ENCODE assay signal across 7 cellular contexts in genomic region chr7:12683678-12684077, GRCh38. TPM values are rescaled to one million over a fixed set of nuclear protein-coding genes. Genes with fewer than 3 reads are reported as not detected.
DNase-seq lines count a peak whose midpoint lies in the region; ATAC-seq and TF ChIP-seq lines count a peak whose summit lies in the region.

No MANE protein-coding gene starts in this region.

- H3K9me3 Mint-ChIP-seq in Caco-2 (ENCODE audit: unreplicated experiment): no peaks in the 10 kb centered on the region
- H3K9me3 Mint-ChIP-seq in nephron: no peaks in the 10 kb centered on the region

- no peak overlapping the region for H3K18ac ChIP-seq in IMR-90 (ENCODE audit: low read depth, low read length)

- H3K23ac ChIP-seq in IMR-90 (ENCODE audit: low read depth, low read length): no peak overlapping the region

- intact Hi-C loops in Caco-2 (cut with micrococcal nuclease; ENCODE audit: unreplicated experiment): loop anchor here (1.0 to 10.0 kb wide), 2 partner anchors 580 to 841 kb away; no protein-coding TSS in a partner anchor
- intact Hi-C loops in IMR-90 (cut with micrococcal nuclease): loop anchor here (1.0 kb wide), 2 partner anchors 44 to 580 kb away; no protein-coding TSS in a partner anchor
- intact Hi-C loops in thyroid gland (cut with DNase I): no loop called here

- in situ Hi-C loops in IMR-90 (cut with MboI; ENCODE audit: low sequenced_read_pairs): loop anchor here (5.0 to 25.0 kb wide), 2 partner anchors 429 to 579 kb away; no protein-coding TSS in a partner anchor

- BruUV-seq in Caco-2 (replicated peaks; lab: Mats Ljungman, UMichigan) (no TSS peak), IMR-90 (replicated peaks; lab: Mats Ljungman, UMichigan) (no TSS peak)

- no peak overlapping the region for H3K4me3 Mint-ChIP-seq in Caco-2 (ENCODE audit: unreplicated experiment)
- peak overlapping the region; percentile 22 to 76 (median 24) for H3K4me3 Mint-ChIP-seq in nephron

- no peak overlapping the region for H3K9ac ChIP-seq in IMR-90 (ENCODE audit: low read depth, low read length)

- H2BK5ac ChIP-seq in IMR-90 (ENCODE audit: low read depth, low read length, poor library complexity, severe bottlenecking): no peak overlapping the region

- ATAC-seq in IMR-90 (ENCODE audit: low read depth) (no peak), HG03095 (IDR thresholded peaks at IDR 0.05; ENCODE audit: unreplicated experiment) (no peak)

- no peak overlapping the region for H4K5ac ChIP-seq in IMR-90 (ENCODE audit: low read depth, low read length)

- CTCF ChIA-PET in Caco-2 (lab: Charles Lee): interaction anchor here (1.3 kb wide), 1 partner anchor 491 kb away, joined by 4 read pairs; no protein-coding TSS in a partner anchor
- CTCF ChIA-PET in IMR-90 (lab: Yijun Ruan, JAX): interaction anchor here (0.6 to 1.8 kb wide), 3 partner anchors 45 to 435 kb away, joined by 3 to 7 read pairs (median 3); no protein-coding TSS in a partner anchor

- no peak overlapping the region for H3K4ac ChIP-seq in IMR-90 (ENCODE audit: low read depth, low read length)

- H3K4me3 ChIP-seq in Caco-2 (ENCODE audit: low read depth, low read length): no peak overlapping the region
- no peak overlapping the region for H3K4me3 ChIP-seq in IMR-90 (ENCODE audit: insufficient read depth, low read depth, low read length)
- no peak overlapping the region for H3K4me3 ChIP-seq in cardiac fibroblast (replicated peaks in 1 of 2; ENCODE audit: low read depth in 2 of 2, low read length in 2 of 2)
- no peak overlapping the region for H3K4me3 ChIP-seq in thyroid gland (replicated peaks in 1 of 3)

- DNase-seq in Caco-2 (no peak), IMR-90 (peak; percentile 33), cardiac fibroblast (ENCODE audit: low read depth in 2 of 2) (peak; percentile 47), nucleus accumbens (lab: John Stamatoyannopoulos, UW) (no peak), thyroid gland (no peak)

- no peaks in the 10 kb centered on the region for H3K9me3 ChIP-seq in Caco-2
- H3K9me3 ChIP-seq in IMR-90 (ENCODE audit: control insufficient read depth, insufficient read depth, low read length): no peaks in the 10 kb centered on the region
- H3K9me3 ChIP-seq in thyroid gland: no peaks in the 10 kb centered on the region

- H3K27me3 ChIP-seq in Caco-2 (replicated peaks; ENCODE audit: control insufficient read depth, insufficient read depth, low read length) (no peaks in the 10 kb centered on the region), IMR-90 (ENCODE audit: control insufficient read depth, insufficient read depth, low read length) (no peaks in the 10 kb centered on the region), thyroid gland (no peaks in the 10 kb centered on the region)

- no peak overlapping the region for H4K8ac ChIP-seq in IMR-90 (ENCODE audit: low read depth in 2 of 2, low read length in 2 of 2)

- no peak overlapping the region for H4K91ac ChIP-seq in IMR-90 (ENCODE audit: insufficient read depth, low read depth, low read length)

- H2AK9ac ChIP-seq in IMR-90 (replicated peaks; ENCODE audit: low read depth, low read length, poor library complexity): no peak overlapping the region

- H3K4me1 ChIP-seq in Caco-2: peaks cover 18% of the 10 kb centered on the region
- H3K4me1 ChIP-seq in IMR-90 (ENCODE audit: control insufficient read depth, insufficient read depth, low read length): no peaks in the 10 kb centered on the region
- H3K4me1 ChIP-seq in thyroid gland: no peaks in the 10 kb centered on the region

- H3K27ac Mint-ChIP-seq in Caco-2 (ENCODE audit: unreplicated experiment): no peak overlapping the region
- H3K27ac Mint-ChIP-seq in nephron: peak overlapping the region in 2 of 3 experiments; percentile 19 to 60

- H2BK120ac ChIP-seq in IMR-90 (ENCODE audit: low read depth, low read length): no peak overlapping the region

- H2BK20ac ChIP-seq in IMR-90 (ENCODE audit: low read depth, low read length): no peak overlapping the region

- no peak overlapping the region for H2BK15ac ChIP-seq in IMR-90 (ENCODE audit: low read depth, low read length)

- no peaks in the 10 kb centered on the region for H4K20me1 ChIP-seq in IMR-90 (ENCODE audit: insufficient read depth, low read length)

- H2AFZ ChIP-seq in IMR-90 (replicated peaks; ENCODE audit: low read length, poor library complexity): no peak overlapping the region

- POLR2A ChIA-PET in Caco-2 (lab: Charles Lee) (no interaction called here), IMR-90 (lab: Charles Lee; ENCODE audit: unreplicated experiment) (no interaction called here)

- H3K27ac ChIP-seq in IMR-90 (ENCODE audit: insufficient read depth, low read length): no peak overlapping the region
- H3K27ac ChIP-seq in thyroid gland: no peak overlapping the region

- peak; percentile 7 to 26 for TF ChIP-seq CTCF in Caco-2 (IDR thresholded peaks at IDR 0.05; ENCODE audit: insufficient read depth in 1 of 2, low read depth in 1 of 2, low read length in 1 of 2, severe bottlenecking in 1 of 2, unreplicated experiment in 1 of 2)
- peak; percentile 51 for TF ChIP-seq CTCF in IMR-90 (conservative IDR thresholded peaks at IDR 0.05; ENCODE audit: low read depth, low read length)
- peak; percentile 33 for TF ChIP-seq CTCF in cardiac fibroblast (IDR thresholded peaks at IDR 0.05; ENCODE audit: low read depth, low read length)
- peak; percentile 38 to 54 (median 47) for TF ChIP-seq CTCF in nephron (IDR thresholded peaks at IDR 0.05; ENCODE audit: unreplicated experiment in 3 of 3)
- TF ChIP-seq CTCF in thyroid gland (IDR thresholded peaks at IDR 0.05): peak in 2 of 6 experiments; percentile 31 to 37

- no peak overlapping the region for H3K4me2 ChIP-seq in IMR-90 (ENCODE audit: low read depth, low read length)

- H3K36me3 ChIP-seq in Caco-2 (ENCODE audit: control insufficient read depth, insufficient read depth, low read length): no peaks in the 10 kb centered on the region
- H3K36me3 ChIP-seq in IMR-90 (ENCODE audit: control insufficient read depth, insufficient read depth, low read length): no peaks in the 10 kb centered on the region
- no peaks in the 10 kb centered on the region for H3K36me3 ChIP-seq in thyroid gland

- no peak overlapping the region for H3K14ac ChIP-seq in IMR-90 (replicated peaks; ENCODE audit: low read depth, low read length)

- no peak for TF ChIP-seq POLR2A in IMR-90 (IDR thresholded peaks at IDR 0.05; ENCODE audit: low read depth, low read length)
- TF ChIP-seq POLR2A in thyroid gland (IDR thresholded peaks at IDR 0.05): no peak

- dilution Hi-C loops in IMR-90 (cut with HindIII; ENCODE audit: low sequenced_read_pairs, unreplicated experiment): no loop called here

- peak; percentile 58 for TF ChIP-seq RAD21 in IMR-90 (IDR thresholded peaks at IDR 0.05; ENCODE audit: low read length)

- no peaks in the 10 kb centered on the region for H3K9me1 ChIP-seq in IMR-90 (ENCODE audit: insufficient read depth, low read length)

- H3K27me3 Mint-ChIP-seq in Caco-2 (ENCODE audit: insufficient read depth, unreplicated experiment) (no peaks in the 10 kb centered on the region), nephron (ENCODE audit: low read depth) (no peaks in the 10 kb centered on the region)

- peaks cover 4 to 7% of the 10 kb centered on the region in 2 experiments; a peak in 3 of 4 replicates for H3K79me1 ChIP-seq in IMR-90 (ENCODE audit: low read depth in 1 of 2, low read length in 2 of 2)

- H3K4me1 Mint-ChIP-seq in Caco-2 (ENCODE audit: low read depth, unreplicated experiment): peaks cover 35% of the 10 kb centered on the region
- peaks cover 10% of the 10 kb centered on the region for H3K4me1 Mint-ChIP-seq in nephron

- H2AK5ac ChIP-seq in IMR-90 (ENCODE audit: low read depth, low read length): no peak overlapping the region

- no peak overlapping the region for H3K56ac ChIP-seq in IMR-90 (ENCODE audit: extremely low read depth, insufficient read depth, low read length)

- H3K36me3 Mint-ChIP-seq in Caco-2 (ENCODE audit: insufficient read depth, unreplicated experiment) (peaks cover 14% of the 10 kb centered on the region), nephron (ENCODE audit: low read depth) (no peaks in the 10 kb centered on the region)

- WGBS in IMR-90 (ENCODE audit: extremely low coverage in 2 of 2, insufficient read length in 1 of 2), 2 experiments: no CpG with 5 or more reads among the region's 1 CpG
- WGBS in thyroid gland, 2 donors: 75 to 83% methylated on average over 1 of the region's 1 CpG

TF ChIP-seq in IMR-90, 13 proteins besides CTCF, POLR2A, EP300 and RAD21:
- TF ChIP-seq FOS (IDR thresholded peaks at IDR 0.05; ENCODE audit: low read depth, low read length): no peak
- no peak for TF ChIP-seq RFX5 (IDR thresholded peaks at IDR 0.05; ENCODE audit: low read depth, low read length)
- no peak for TF ChIP-seq RCOR1 (IDR thresholded peaks at IDR 0.05; ENCODE audit: insufficient replicate concordance, low read length)
- no peak for TF ChIP-seq NFE2L2 (IDR thresholded peaks at IDR 0.05; ENCODE audit: low read depth, low read length)
- TF ChIP-seq BHLHE40 (IDR thresholded peaks at IDR 0.05; ENCODE audit: low read depth, low read length): no peak
- TF ChIP-seq ELK1 (IDR thresholded peaks at IDR 0.05; ENCODE audit: borderline replicate concordance, low read depth, low read length): no peak
- TF ChIP-seq SMC3 (IDR thresholded peaks at IDR 0.05; ENCODE audit: low read depth, low read length): peak; percentile 66

RNA-seq across cellular contexts. Expression of gene ARL4A, which starts 3.8 kb away (rescaled TPM):
- 40.6 and 42.5 TPM in 2 replicates for total RNA-seq in Caco-2 (2022)
- total RNA-seq in IMR-90 (2012; rRNA removed): 22.4 and 48.0 TPM in 2 replicates
- 7.9 and 13.7 TPM in 2 replicates for polyA plus RNA-seq in IMR-90 (2012; rRNA removed)
- polyA plus RNA-seq in IMR-90 (2012; cell fraction: cytosol; rRNA removed): 2.2 TPM in 2 replicates
- polyA plus RNA-seq in IMR-90 (2012; cell fraction: nucleus; rRNA removed; ENCODE audit: low replicate concordance): 1.4 and 4.4 TPM in 2 replicates
- total RNA-seq in thyroid gland: 10 to 100 TPM; 30.6 to 87.6 (median 43.4) TPM

Comparison
In these comparisons a context has a peak if more than half of its experiments do, and no peak if none do; other contexts are left out.
1. DNase-seq: peak in IMR-90 (single experiment) and cardiac fibroblast (2 of 2); none in Caco-2 (0 of 2), nucleus accumbens (0 of 56) and thyroid gland (0 of 2).